11 cellular contexts compared by ENCODE assay signal in the genomic region with DNA sequence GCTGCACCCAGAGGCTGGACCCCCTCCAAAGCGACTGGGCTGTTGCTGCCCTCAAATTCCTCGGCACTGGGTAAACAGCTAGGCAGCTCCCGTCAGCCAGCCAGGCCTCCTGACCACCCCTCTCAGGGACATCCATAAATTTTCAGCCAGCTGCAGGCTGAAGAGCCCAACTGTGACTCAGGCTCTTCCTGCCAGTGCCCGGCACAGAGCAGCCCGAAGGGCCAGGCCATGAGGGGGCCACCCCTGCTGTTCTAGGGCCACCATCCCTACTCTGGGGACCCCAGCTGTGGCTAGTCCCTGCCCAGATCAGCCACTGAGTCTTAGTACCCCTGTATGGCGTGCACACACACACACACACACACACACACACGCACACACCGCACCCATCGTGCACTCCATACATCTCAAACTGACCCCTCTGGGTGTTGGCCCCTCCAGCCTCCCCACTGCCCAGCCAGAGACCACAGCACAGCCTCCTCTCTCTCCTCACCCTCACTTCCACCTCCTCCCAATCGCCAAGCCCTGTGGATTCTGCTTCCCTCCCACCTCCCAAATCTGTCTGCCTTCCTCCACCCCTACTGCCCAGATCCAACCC. TPM values are rescaled to one million over a fixed set of nuclear protein-coding genes. Genes with fewer than 3 reads are reported as not detected.
DNase-seq lines count a peak whose midpoint lies in the region; ATAC-seq, FAIRE-seq and TF ChIP-seq lines count a peak whose summit lies in the region.
"Had no signal": no experiment of that assay in that cellular context is flagged by ENCODE, and none has a peak within 500 bp of the region (broad histone marks: within the 10 kb centered on the region; RNA-seq: fewer than 3 reads in every experiment).

No MANE protein-coding gene starts in this region.

- no CpG with 5 or more reads among the region's 10 CpGs for WGBS in neuronal stem cell (ENCODE audit: extremely low coverage in 2 of 2, insufficient read length in 2 of 2, insufficient replicate concordance in 1 of 2), 2 donors

- no peak for ATAC-seq in HG03432 (IDR thresholded peaks at IDR 0.05; ENCODE audit: unreplicated experiment)

- intact Hi-C loops in PC-9 (cut with micrococcal nuclease; ENCODE audit: unreplicated experiment) (no loop called here), posterior vena cava (cut with DNase I) (no loop called here)

- TF ChIP-seq CTCF in choroid plexus epithelial cell (conservative IDR thresholded peaks at IDR 0.05; ENCODE audit: low read depth, low read length) = no peak
- no peak for TF ChIP-seq CTCF in PC-9 (conservative IDR thresholded peaks at IDR 0.05)

- H3K27me3 ChIP-seq in neuronal stem cell (ENCODE audit: control insufficient read depth in 3 of 3, insufficient read depth in 3 of 3, low read depth in 1 of 3, low read length in 3 of 3) = no peaks in the 10 kb centered on the region
- H3K27me3 ChIP-seq in PC-9 (ENCODE audit: insufficient read depth, low read depth) = no peaks in the 10 kb centered on the region

- no peaks in the 10 kb centered on the region for H3K79me2 ChIP-seq in PC-9 (ENCODE audit: low read depth)
- H3K79me2 ChIP-seq: parathyroid adenoma had no signal

- H3K4me2 ChIP-seq in neuronal stem cell (ENCODE audit: insufficient read depth, low read length, poor library complexity, severe bottlenecking) (no peak overlapping the region), PC-9 (no peak overlapping the region)

- H3K27ac ChIP-seq in neuronal stem cell (replicated peaks; ENCODE audit: low read length) (no peak overlapping the region), PC-9 (no peak overlapping the region)
- H3K27ac ChIP-seq: parathyroid adenoma had no signal

- H3K4me1 ChIP-seq in neuronal stem cell (ENCODE audit: control insufficient read depth in 2 of 2, insufficient read depth in 1 of 2, low read depth in 1 of 2, low read length in 2 of 2) (peaks cover 14 to 18% of the 10 kb centered on the region in 2 donors), PC-9 (replicated peaks; ENCODE audit: insufficient read depth) (peaks cover 12% of the 10 kb centered on the region)
- H3K4me1 ChIP-seq: Caco-2, parathyroid adenoma had no signal

- peak overlapping the region; percentile 9 for H3K14ac ChIP-seq in neuronal stem cell (ENCODE audit: low read length)

- peak overlapping the region; percentile 76 for H3K4ac ChIP-seq in neuronal stem cell (ENCODE audit: low read length)

- H3K9ac ChIP-seq in neuronal stem cell (ENCODE audit: low read depth, low read length, poor library complexity) = no peak overlapping the region
- H3K9ac ChIP-seq: parathyroid adenoma had no signal

- H4K91ac ChIP-seq in neuronal stem cell (ENCODE audit: low read depth, low read length, poor library complexity) = no peak overlapping the region

- no TSS peak for BruUV-seq in PC-9 (replicated peaks; lab: Mats Ljungman, UMichigan)

- no peak overlapping the region for H2BK15ac ChIP-seq in neuronal stem cell (ENCODE audit: low read length)

- CTCF ChIA-PET in PC-9 (lab: Charles Lee) = no interaction called here

- H4K8ac ChIP-seq in neuronal stem cell (ENCODE audit: low read depth, low read length) = no peak overlapping the region

- H2BK12ac ChIP-seq in neuronal stem cell (ENCODE audit: low read length) = no peak overlapping the region

- H2BK5ac ChIP-seq in neuronal stem cell (ENCODE audit: low read length) = no peak overlapping the region

- peak overlapping the region; percentile 63 for H2AFZ ChIP-seq in neuronal stem cell (ENCODE audit: low read length)
- no peak overlapping the region for H2AFZ ChIP-seq in PC-9
- H2AFZ ChIP-seq: parathyroid adenoma had no signal

- POLR2A ChIA-PET in PC-9 (lab: Charles Lee; ENCODE audit: unreplicated experiment) = interaction anchor here (0.6 kb wide), 1 partner anchor 34 kb away, joined by 10 read pairs; no protein-coding TSS in a partner anchor

- H4K20me1 ChIP-seq in PC-9 (ENCODE audit: insufficient read depth) = no peaks in the 10 kb centered on the region

- DNase-seq in AG08395 (ENCODE audit: low spot score) = peak; percentile 77
- DNase-seq in HTR-8/SVneo (ENCODE audit: insufficient read length, low spot score) = peak; percentile 72
- DNase-seq in choroid plexus epithelial cell (ENCODE audit: low read depth) = peak; percentile 24
- DNase-seq in neuronal stem cell (ENCODE audit: low spot score) = no peak
- no peak for DNase-seq in NCI-H446 treated with DMSO at 0.1 percent for 48 hours (lab: John Stamatoyannopoulos, UW)
- DNase-seq in PC-9 = no peak
- DNase-seq in posterior vena cava (ENCODE audit: low spot score) = no peak
- DNase-seq: Caco-2, NCI-H2029 treated with DMSO at 0.1 percent for 48 hours had no signal

- H3K23ac ChIP-seq in neuronal stem cell (ENCODE audit: low read depth, low read length, poor library complexity) = no peak overlapping the region

- H3K9me2 ChIP-seq in PC-9 (ENCODE audit: insufficient read depth) = no peaks in the 10 kb centered on the region

- H3K9me3 ChIP-seq in neuronal stem cell (replicated peaks in 1 of 2; ENCODE audit: control insufficient read depth in 2 of 2, insufficient read depth in 1 of 2, low read depth in 1 of 2, low read length in 2 of 2) (peaks cover 0 to 3% of the 10 kb centered on the region in 2 donors), PC-9 (ENCODE audit: insufficient read depth, low read depth) (no peaks in the 10 kb centered on the region)
- H3K9me3 ChIP-seq: Caco-2 had no signal

- no peak overlapping the region for H2BK120ac ChIP-seq in neuronal stem cell (ENCODE audit: low read depth, low read length)

- H3K18ac ChIP-seq in neuronal stem cell (ENCODE audit: low read length) = peak overlapping the region; percentile 11

- no peaks in the 10 kb centered on the region for H3F3A ChIP-seq in PC-9 (ENCODE audit: insufficient read depth, low read depth)

- H2AK5ac ChIP-seq in neuronal stem cell (ENCODE audit: low read depth, low read length) = no peak overlapping the region

- H3K36me3 ChIP-seq in neuronal stem cell (replicated peaks in 1 of 2; ENCODE audit: control insufficient read depth in 2 of 2, insufficient read depth in 2 of 2, low read length in 2 of 2) (no peaks in the 10 kb centered on the region), PC-9 (ENCODE audit: low read depth) (no peaks in the 10 kb centered on the region)

- H3K4me3 ChIP-seq in choroid plexus epithelial cell (ENCODE audit: low read depth, low read length) (no peak overlapping the region), neuronal stem cell (ENCODE audit: low read length in 2 of 2) (no peak overlapping the region), PC-9 (no peak overlapping the region)

- FAIRE-seq in HTR-8/SVneo (lab: Jason Lieb, UNC) = peak; percentile 36

- no peaks in the 10 kb centered on the region for H3K79me1 ChIP-seq in neuronal stem cell (ENCODE audit: low read depth, low read length)

RNA-seq across cellular contexts. Expression of a gene that starts 6.2 kb away (rescaled TPM):
- 0.15 TPM for polyA plus RNA-seq in neuronal stem cell (2013, experiment 1 of 2)
- polyA plus RNA-seq in neuronal stem cell (2013, experiment 2 of 2) = 0.10 TPM
- total RNA-seq in PC-9 (2021) (4.0 and 5.0 TPM in 2 replicates), posterior vena cava (100 to 1,000 TPM in 1 of 2 donors, 10 to 100 TPM in 1; 80.1 to 120 TPM)
- total RNA-seq: Caco-2 had no signal

RNA-seq across cellular contexts. Expression of a gene that starts 40.4 kb away (rescaled TPM):
- 0.04 TPM for polyA plus RNA-seq in neuronal stem cell (2013, experiment 1 of 2)
- polyA plus RNA-seq in neuronal stem cell (2013, experiment 2 of 2) = 0.01 TPM
- total RNA-seq in PC-9 (2021) (0.37 and 0.50 TPM in 2 replicates), posterior vena cava (not detected)
- total RNA-seq: Caco-2 had no signal

Comparison
In these comparisons a context has a peak if more than half of its experiments do, and no peak if none do; other contexts are left out.
1. DNase-seq: peak in AG08395 (single experiment), HTR-8/SVneo (single experiment) and choroid plexus epithelial cell (single experiment); none in neuronal stem cell (single experiment), NCI-H446 treated with DMSO at 0.1 percent for 48 hours (single experiment), PC-9 (0 of 2) and posterior vena cava (single experiment).
2. RNA of a gene that starts 6.2 kb away (total RNA-seq): 80.1 to 120 TPM in posterior vena cava; 4.0 to 5.0 TPM in PC-9; every median in the first group is over 10 times any median in the second.